Comparison of ENCODE assay signal across 6 cellular contexts in the genomic region with DNA sequence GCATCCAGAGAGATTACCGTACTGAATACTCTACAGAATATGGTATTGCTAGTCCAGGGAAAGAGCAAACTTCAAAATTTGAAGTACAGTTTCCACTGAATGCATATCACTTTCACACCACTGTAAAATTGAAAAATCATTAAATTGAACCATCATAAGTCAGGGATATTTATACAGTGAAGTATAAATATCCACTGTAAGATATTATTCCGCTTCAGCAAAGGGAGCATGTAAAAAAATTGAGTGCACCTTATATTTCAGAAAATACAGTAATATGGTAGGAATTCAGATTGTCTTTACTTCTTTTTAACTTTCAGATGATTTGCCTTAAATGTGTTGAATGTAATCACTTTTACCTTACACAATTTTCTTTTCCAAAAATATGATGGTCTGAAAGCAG.
"Had no signal": no experiment of that assay in that cellular context is flagged by ENCODE, and none has a peak within 500 bp of the region (broad histone marks: within the 10 kb centered on the region; RNA-seq: fewer than 3 reads in every experiment).

No MANE protein-coding gene starts in this region.

- H3K9ac ChIP-seq: KMS-11 had no signal

- H3K27ac ChIP-seq: HL-60, KMS-11 had no signal

- FAIRE-seq: HTR-8/SVneo had no signal

- H3K4me2 ChIP-seq: KMS-11 had no signal

- DNase-seq: IMR-90, KBM-7, KG1 had no signal
